Comparison of ENCODE assay signal across 8 cellular contexts in the genomic region with DNA sequence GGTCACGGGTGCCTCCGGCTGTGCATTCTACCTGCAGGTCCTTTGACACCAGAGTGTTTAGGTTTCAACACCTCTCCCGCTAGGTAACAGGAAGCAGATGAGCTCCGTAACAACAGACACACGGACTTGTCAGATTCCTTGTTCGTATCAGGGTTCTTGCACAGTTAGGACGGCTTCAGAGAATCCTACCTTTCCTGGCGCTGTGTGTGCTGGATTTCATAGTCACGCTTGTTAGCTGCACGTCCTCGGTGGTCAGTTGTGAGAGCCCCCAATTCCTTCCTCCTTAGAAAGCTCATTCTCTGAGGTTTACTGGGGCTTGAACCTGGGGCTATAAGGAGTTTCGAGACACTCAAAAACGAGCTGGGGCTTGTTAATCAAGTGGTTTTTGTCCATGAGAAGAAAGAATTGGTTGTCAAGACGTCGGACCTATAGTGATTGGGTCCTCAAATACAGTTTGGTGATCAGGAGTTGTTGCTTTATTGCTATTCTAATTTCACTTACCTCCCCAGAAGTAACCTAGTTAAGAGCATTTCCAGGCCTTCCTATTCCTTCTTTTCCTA. TPM values are rescaled to one million over a fixed set of nuclear protein-coding genes. Genes with fewer than 3 reads are reported as not detected.
DNase-seq lines count a peak whose midpoint lies in the region; ATAC-seq and TF ChIP-seq lines count a peak whose summit lies in the region.

No MANE protein-coding gene starts in this region.

- TF ChIP-seq CTCF in Caco-2 (IDR thresholded peaks at IDR 0.05; ENCODE audit: insufficient read depth in 1 of 2, low read depth in 1 of 2, low read length in 1 of 2, severe bottlenecking in 1 of 2, unreplicated experiment in 1 of 2) (no peak), liver (IDR thresholded peaks at IDR 0.05; ENCODE audit: low read depth, low read length, missing input control) (no peak), thyroid gland (IDR thresholded peaks at IDR 0.05) (no peak)

- TF ChIP-seq RAD21 in liver (IDR thresholded peaks at IDR 0.05) = no peak

- H3K36me3 ChIP-seq in Caco-2 (ENCODE audit: control insufficient read depth, insufficient read depth, low read length) = peaks cover 1% of the 10 kb centered on the region; the same call in 1 of the 2 replicates
- H3K36me3 ChIP-seq in liver (ENCODE audit: control insufficient read depth in 4 of 4, insufficient read depth in 3 of 4, low read depth in 1 of 4, low read length in 3 of 4) = peaks cover 0 to 4% (median 0%) of the 10 kb centered on the region in 4 donors
- H3K36me3 ChIP-seq in thyroid gland = no peaks in the 10 kb centered on the region

- H3K4me3 ChIP-seq in Caco-2 (ENCODE audit: low read depth, low read length) (peak overlapping the region; percentile 73), liver (ENCODE audit: low read depth in 1 of 3, low read length in 3 of 3) (peak overlapping the region; percentile 63 to 84 (median 73)), thyroid gland (replicated peaks in 1 of 3) (peak overlapping the region in 2 of 3 donors; percentile 1 to 52)

- 14% methylated on average over 15 of the region's 15 CpGs for WGBS in liver
- WGBS in thyroid gland, 2 donors = 21 to 25% methylated on average over 14 to 15 of the region's 15 CpGs

- no peak for TF ChIP-seq POLR2A in thyroid gland (IDR thresholded peaks at IDR 0.05)

- no peaks in the 10 kb centered on the region for H3K9me3 ChIP-seq in Caco-2
- H3K9me3 ChIP-seq in liver (ENCODE audit: control insufficient read depth in 4 of 4, low read length in 3 of 4) = no peaks in the 10 kb centered on the region
- H3K9me3 ChIP-seq in thyroid gland = no peaks in the 10 kb centered on the region

- POLR2A ChIA-PET in Caco-2 (lab: Charles Lee) = interaction anchor here (0.6 to 3.1 kb wide), 16 partner anchors 10 to 279 kb away, joined by 3 to 52 read pairs (median 6); a partner anchor contains a TSS

- peak overlapping the region; percentile 88 for H3K27ac Mint-ChIP-seq in Caco-2 (ENCODE audit: unreplicated experiment)

- DNase-seq in Caco-2 (no peak), HuH-7 (ENCODE audit: low spot score) (peak; percentile 36), thyroid gland (no peak)

- H3K4me3 Mint-ChIP-seq in Caco-2 (ENCODE audit: unreplicated experiment) = peak overlapping the region; percentile 79

- ATAC-seq in HG02870 (IDR thresholded peaks at IDR 0.05; ENCODE audit: unreplicated experiment) (no peak), GM19395 (IDR thresholded peaks at IDR 0.05; ENCODE audit: unreplicated experiment) (no peak), GM19467 (IDR thresholded peaks at IDR 0.05; ENCODE audit: unreplicated experiment) (no peak)

- no peaks in the 10 kb centered on the region for H3K9me3 Mint-ChIP-seq in Caco-2 (ENCODE audit: unreplicated experiment)

- CTCF ChIA-PET in Caco-2 (lab: Charles Lee) = interaction anchor here (0.5 to 3.3 kb wide), 13 partner anchors 19 to 667 kb away, joined by 3 to 25 read pairs (median 7); a partner anchor contains a TSS

- H3K27ac ChIP-seq in angular gyrus (ENCODE audit: low read depth, low read length) = peak overlapping the region; percentile 96
- peak overlapping the region; percentile 81 to 86 for H3K27ac ChIP-seq in liver (ENCODE audit: low read depth in 1 of 2, low read length in 2 of 2)
- peak overlapping the region; percentile 72 to 93 (median 81) for H3K27ac ChIP-seq in thyroid gland

- H3K4me1 Mint-ChIP-seq in Caco-2 (ENCODE audit: low read depth, unreplicated experiment) = peaks cover 29% of the 10 kb centered on the region

- peaks cover 22% of the 10 kb centered on the region for H3K4me1 ChIP-seq in Caco-2
- H3K4me1 ChIP-seq in liver (ENCODE audit: control insufficient read depth in 4 of 4, insufficient read depth in 4 of 4, low read length in 3 of 4) = peaks cover 13 to 26% (median 23%) of the 10 kb centered on the region in 4 donors
- H3K4me1 ChIP-seq in thyroid gland = peaks cover 17 to 18% of the 10 kb centered on the region in 2 donors

- peaks cover 10% of the 10 kb centered on the region for H3K36me3 Mint-ChIP-seq in Caco-2 (ENCODE audit: insufficient read depth, unreplicated experiment)

- H3K27me3 Mint-ChIP-seq in Caco-2 (ENCODE audit: insufficient read depth, unreplicated experiment) = no peaks in the 10 kb centered on the region

- TSS peak; percentile 60 for BruUV-seq in Caco-2 (replicated peaks; lab: Mats Ljungman, UMichigan)

- H3K27me3 ChIP-seq in Caco-2 (replicated peaks; ENCODE audit: control insufficient read depth, insufficient read depth, low read length) (no peaks in the 10 kb centered on the region), liver (ENCODE audit: control insufficient read depth in 4 of 4, insufficient read depth in 4 of 4, low read length in 3 of 4) (no peaks in the 10 kb centered on the region), thyroid gland (no peaks in the 10 kb centered on the region)

- intact Hi-C loops in Caco-2 (cut with micrococcal nuclease; ENCODE audit: unreplicated experiment) (loop anchor here (5.0 kb wide), 1 partner anchor 38 kb away; a partner anchor contains a TSS), thyroid gland (cut with DNase I) (no loop called here)

- H3K9ac ChIP-seq in liver (ENCODE audit: low read depth in 1 of 2, low read length in 2 of 2) = peak overlapping the region; percentile 81 to 90

TF ChIP-seq in liver, 16 proteins besides CTCF, POLR2A, EP300 and RAD21 (continues in another document):
- TF ChIP-seq GABPA (IDR thresholded peaks at IDR 0.05 in 1 of 2, conservative IDR thresholded peaks at IDR 0.05 in 1 of 2) (no peak), EGR1 (IDR thresholded peaks at IDR 0.05; ENCODE audit: low read depth in 2 of 2) (no peak), SP1 (IDR thresholded peaks at IDR 0.05) (no peak), FOXA2 (IDR thresholded peaks at IDR 0.05) (no peak), YY1 (IDR thresholded peaks at IDR 0.05) (no peak), TAF1 (conservative IDR thresholded peaks at IDR 0.05) (no peak), HNF4A (conservative IDR thresholded peaks at IDR 0.05) (no peak), HNF4G (IDR thresholded peaks at IDR 0.05) (no peak), FOXA1 (IDR thresholded peaks at IDR 0.05) (no peak), JUND (IDR thresholded peaks at IDR 0.05) (no peak)
- TF ChIP-seq, protein P1, sequence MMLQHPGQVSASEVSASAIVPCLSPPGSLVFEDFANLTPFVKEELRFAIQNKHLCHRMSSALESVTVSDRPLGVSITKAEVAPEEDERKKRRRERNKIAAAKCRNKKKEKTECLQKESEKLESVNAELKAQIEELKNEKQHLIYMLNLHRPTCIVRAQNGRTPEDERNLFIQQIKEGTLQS (IDR thresholded peaks at IDR 0.05) = no peak
- TF ChIP-seq, protein P2, sequence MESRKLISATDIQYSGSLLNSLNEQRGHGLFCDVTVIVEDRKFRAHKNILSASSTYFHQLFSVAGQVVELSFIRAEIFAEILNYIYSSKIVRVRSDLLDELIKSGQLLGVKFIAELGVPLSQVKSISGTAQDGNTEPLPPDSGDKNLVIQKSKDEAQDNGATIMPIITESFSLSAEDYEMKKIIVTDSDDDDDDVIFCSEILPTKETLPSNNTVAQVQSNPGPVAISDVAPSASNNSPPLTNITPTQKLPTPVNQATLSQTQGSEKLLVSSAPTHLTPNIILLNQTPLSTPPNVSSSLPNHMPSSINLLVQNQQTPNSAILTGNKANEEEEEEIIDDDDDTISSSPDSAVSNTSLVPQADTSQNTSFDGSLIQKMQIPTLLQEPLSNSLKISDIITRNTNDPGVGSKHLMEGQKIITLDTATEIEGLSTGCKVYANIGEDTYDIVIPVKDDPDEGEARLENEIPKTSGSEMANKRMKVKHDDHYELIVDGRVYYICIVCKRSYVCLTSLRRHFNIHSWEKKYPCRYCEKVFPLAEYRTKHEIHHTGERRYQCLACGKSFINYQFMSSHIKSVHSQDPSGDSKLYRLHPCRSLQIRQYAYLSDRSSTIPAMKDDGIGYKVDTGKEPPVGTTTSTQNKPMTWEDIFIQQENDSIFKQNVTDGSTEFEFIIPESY (IDR thresholded peaks at IDR 0.05) = no peak
- TF ChIP-seq, protein P3, sequence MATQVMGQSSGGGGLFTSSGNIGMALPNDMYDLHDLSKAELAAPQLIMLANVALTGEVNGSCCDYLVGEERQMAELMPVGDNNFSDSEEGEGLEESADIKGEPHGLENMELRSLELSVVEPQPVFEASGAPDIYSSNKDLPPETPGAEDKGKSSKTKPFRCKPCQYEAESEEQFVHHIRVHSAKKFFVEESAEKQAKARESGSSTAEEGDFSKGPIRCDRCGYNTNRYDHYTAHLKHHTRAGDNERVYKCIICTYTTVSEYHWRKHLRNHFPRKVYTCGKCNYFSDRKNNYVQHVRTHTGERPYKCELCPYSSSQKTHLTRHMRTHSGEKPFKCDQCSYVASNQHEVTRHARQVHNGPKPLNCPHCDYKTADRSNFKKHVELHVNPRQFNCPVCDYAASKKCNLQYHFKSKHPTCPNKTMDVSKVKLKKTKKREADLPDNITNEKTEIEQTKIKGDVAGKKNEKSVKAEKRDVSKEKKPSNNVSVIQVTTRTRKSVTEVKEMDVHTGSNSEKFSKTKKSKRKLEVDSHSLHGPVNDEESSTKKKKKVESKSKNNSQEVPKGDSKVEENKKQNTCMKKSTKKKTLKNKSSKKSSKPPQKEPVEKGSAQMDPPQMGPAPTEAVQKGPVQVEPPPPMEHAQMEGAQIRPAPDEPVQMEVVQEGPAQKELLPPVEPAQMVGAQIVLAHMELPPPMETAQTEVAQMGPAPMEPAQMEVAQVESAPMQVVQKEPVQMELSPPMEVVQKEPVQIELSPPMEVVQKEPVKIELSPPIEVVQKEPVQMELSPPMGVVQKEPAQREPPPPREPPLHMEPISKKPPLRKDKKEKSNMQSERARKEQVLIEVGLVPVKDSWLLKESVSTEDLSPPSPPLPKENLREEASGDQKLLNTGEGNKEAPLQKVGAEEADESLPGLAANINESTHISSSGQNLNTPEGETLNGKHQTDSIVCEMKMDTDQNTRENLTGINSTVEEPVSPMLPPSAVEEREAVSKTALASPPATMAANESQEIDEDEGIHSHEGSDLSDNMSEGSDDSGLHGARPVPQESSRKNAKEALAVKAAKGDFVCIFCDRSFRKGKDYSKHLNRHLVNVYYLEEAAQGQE (IDR thresholded peaks at IDR 0.05) = no peak

RNA-seq across cellular contexts. Expression of a gene that starts 0.7 kb away (rescaled TPM):
- total RNA-seq in Caco-2 (2022) = 42.2 and 43.7 TPM in 2 replicates
- total RNA-seq in liver = 1 to 10 TPM; 6.6 to 7.6 TPM
- 10 to 100 TPM in 1 of 2 donors, 1 to 10 TPM in 1; 10.0 to 11.9 TPM for polyA plus RNA-seq in liver
- total RNA-seq in thyroid gland = 10 to 100 TPM; 10.6 to 19.3 (median 12.9) TPM

RNA-seq across cellular contexts. Expression of a gene that starts 29.2 kb away (rescaled TPM):
- total RNA-seq in Caco-2 (2022) (72.8 and 76.7 TPM in 2 replicates), liver (10 to 100 TPM; 12.1 to 20.6 TPM), thyroid gland (10 to 100 TPM; 43.6 to 71.6 (median 54.2) TPM)
- 10 to 100 TPM; 18.7 to 23.3 TPM for polyA plus RNA-seq in liver

RNA-seq across cellular contexts. Expression of a gene that starts 33.2 kb away (rescaled TPM):
- total RNA-seq in Caco-2 (2022) = 44.7 and 48.2 TPM in 2 replicates
- 10 to 100 TPM; 81.7 to 94.4 TPM for total RNA-seq in liver
- polyA plus RNA-seq in liver = 10 to 100 TPM; 40.3 to 76.9 TPM
- 10 to 100 TPM; 32.4 to 98.5 (median 73.3) TPM for total RNA-seq in thyroid gland

RNA-seq across cellular contexts. Expression of a gene that starts 38.8 kb away (rescaled TPM):
- total RNA-seq in Caco-2 (2022) = 99.9 and 100.0 TPM in 2 replicates
- total RNA-seq in liver = 100 to 1,000 TPM in 1 of 2 donors, 10 to 100 TPM in 1; 61.1 to 163 TPM
- polyA plus RNA-seq in liver = 10 to 100 TPM; 37.3 to 44.9 TPM
- 100 to 1,000 TPM; 145 to 194 (median 160) TPM for total RNA-seq in thyroid gland

RNA-seq across cellular contexts. Expression of a gene that starts 42.4 kb away (rescaled TPM):
- total RNA-seq in Caco-2 (2022) (40.8 and 44.8 TPM in 2 replicates), liver (10 to 100 TPM; 52.8 to 55.2 TPM), thyroid gland (10 to 100 TPM; 27.5 to 58.3 (median 42.5) TPM)
- 10 to 100 TPM; 56.0 to 57.3 TPM for polyA plus RNA-seq in liver
